13 cellular contexts compared by ENCODE assay signal in genomic region chr7:148049068-148049467, GRCh38.
"Had no signal": no experiment of that assay in that cellular context is flagged by ENCODE, and none has a peak within 500 bp of the region (broad histone marks: within the 10 kb centered on the region; RNA-seq: fewer than 3 reads in every experiment).

No MANE protein-coding gene starts in this region.

- H3K27ac ChIP-seq: spleen, suprapubic skin had no signal

- H3K9me3 ChIP-seq: suprapubic skin had no signal

- DNase-seq: activated CD4-positive, alpha-beta T cell treated with anti-CD3 and anti-CD28 coated beads for 48 hours; activated CD8-positive, alpha-beta memory T cell treated with anti-CD3 and anti-CD28 coated beads, Interleukin-2, amount 50 U/mL, for 48 hours; activated CD8-positive, alpha-beta T cell treated with anti-CD3 and anti-CD28 coated beads, Interleukin-2, amount 10 ng/mL, durations not matched to agents 7 days and 5 days; activated naive CD8-positive, alpha-beta T cell treated with anti-CD3 and anti-CD28 coated beads, Interleukin-2, amount 10 ng/mL, durations not matched to agents 7 days and 5 days; anterior cingulate cortex; dermis blood vessel endothelial cell; mammary epithelial cell; natural killer cell; spleen; stimulated activated CD4-positive, alpha-beta T cell treated with anti-CD3 and anti-CD28 coated beads, Interleukin-1b, Interleukin-23, amount 100 ng/mL, for 48 hours; stimulated activated naive CD4-positive, alpha-beta T cell had no signal

- H3K36me3 ChIP-seq: spleen, suprapubic skin had no signal

- H3K4me3 ChIP-seq: spleen, suprapubic skin had no signal

- H3K27me3 ChIP-seq: spleen, suprapubic skin had no signal

- H3K4me1 ChIP-seq: spleen, suprapubic skin had no signal

- ATAC-seq: activated CD8-positive, alpha-beta T cell treated with anti-CD3 and anti-CD28 coated beads, Interleukin-2, amount 10 ng/mL, durations not matched to agents 7 days and 5 days; natural killer cell; sciatic nerve had no signal
